20 cellular contexts compared by ENCODE assay signal in the genomic region with DNA sequence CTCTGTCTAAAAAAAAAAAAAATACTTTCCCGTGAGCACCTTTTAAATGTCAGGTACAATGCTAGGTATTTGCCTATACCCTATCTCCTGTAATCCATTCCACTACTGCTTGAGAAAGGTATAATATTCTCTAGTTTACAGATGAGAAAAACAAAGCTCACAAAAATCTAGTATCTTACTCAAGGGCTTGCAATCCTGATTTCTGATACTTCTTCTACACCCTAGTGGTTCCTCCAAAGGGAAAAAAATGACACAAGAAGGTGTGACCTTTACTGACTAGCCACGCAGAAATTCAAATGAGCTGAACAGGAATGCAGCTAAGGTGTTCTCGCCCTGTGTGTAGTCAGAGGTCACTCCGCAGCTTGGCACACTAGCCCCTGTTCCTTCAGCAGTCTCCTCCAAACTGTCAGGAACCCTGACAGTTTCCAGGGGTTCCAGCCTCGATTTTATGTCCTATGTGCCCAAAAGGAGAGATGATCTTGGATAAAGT. TPM values are rescaled to one million over a fixed set of nuclear protein-coding genes. Genes with fewer than 3 reads are reported as not detected.
DNase-seq lines count a peak whose midpoint lies in the region; TF ChIP-seq lines count a peak whose summit lies in the region.
"Had no signal": no experiment of that assay in that cellular context is flagged by ENCODE, and none has a peak within 500 bp of the region (broad histone marks: within the 10 kb centered on the region; RNA-seq: fewer than 3 reads in every experiment).

No MANE protein-coding gene starts in this region.

- H3K9me3 ChIP-seq in CD8-positive, alpha-beta memory T cell (ENCODE audit: low read length), result no peaks in the 10 kb centered on the region
- H3K9me3 ChIP-seq in OCI-LY3 (ENCODE audit: insufficient read depth, low read length), result no peaks in the 10 kb centered on the region
- H3K9me3 ChIP-seq in trophoblast cell (ENCODE audit: insufficient read depth, low read depth, low read length), result no peaks in the 10 kb centered on the region
- H3K9me3 ChIP-seq: heart right ventricle, pancreas, testis had no signal

- peak overlapping the region; percentile 64; the same call in 1 of the 2 replicates for H3K4me2 ChIP-seq in OCI-LY3 (ENCODE audit: low read length)
- H3K4me2 ChIP-seq in trophoblast cell (ENCODE audit: low read length), result no peak overlapping the region

- no peaks in the 10 kb centered on the region for H3K79me1 ChIP-seq in trophoblast cell (ENCODE audit: low read length)

- no peak overlapping the region for H2BK120ac ChIP-seq in trophoblast cell (ENCODE audit: insufficient read depth, low read length, poor library complexity)

- no peak overlapping the region for H3K27ac ChIP-seq in CD8-positive, alpha-beta memory T cell (ENCODE audit: low read depth, low read length)
- peak overlapping the region; percentile 98 for H3K27ac ChIP-seq in OCI-LY3 (ENCODE audit: low read length)
- no peak overlapping the region for H3K27ac ChIP-seq in trophoblast cell (ENCODE audit: low read depth, low read length)
- no peak overlapping the region for H3K27ac ChIP-seq in caudate nucleus (ENCODE audit: low read depth, low read length)
- H3K27ac ChIP-seq: testis had no signal

- H3K9me3 Mint-ChIP-seq in CD8-positive, alpha-beta memory T cell, result no peaks in the 10 kb centered on the region
- H3K9me3 Mint-ChIP-seq: activated CD8-positive, alpha-beta T cell treated with anti-CD3 and anti-CD28 coated beads for 36 hours; HFFc6 had no signal

- peaks cover 9% of the 10 kb centered on the region for H3K4me1 ChIP-seq in CD8-positive, alpha-beta memory T cell (ENCODE audit: insufficient read depth, low read length)
- H3K4me1 ChIP-seq in OCI-LY3 (ENCODE audit: low read length), result peaks cover 82% of the 10 kb centered on the region
- H3K4me1 ChIP-seq in trophoblast cell (ENCODE audit: control insufficient read depth in 1 of 2, insufficient read depth in 2 of 2, low read length in 2 of 2), result peaks cover 0 to 2% of the 10 kb centered on the region in 2 experiments
- H3K4me1 ChIP-seq: testis had no signal

- no peaks in the 10 kb centered on the region for H3K79me2 ChIP-seq in OCI-LY3 (ENCODE audit: low read length)
- H3K79me2 ChIP-seq in trophoblast cell (ENCODE audit: control insufficient read depth, insufficient read depth, low read length, poor library complexity), result no peaks in the 10 kb centered on the region

- H4K12ac ChIP-seq in trophoblast cell (ENCODE audit: low read depth, low read length), result no peak overlapping the region

- H3K27me3 Mint-ChIP-seq in CD8-positive, alpha-beta memory T cell, result no peaks in the 10 kb centered on the region
- H3K27me3 Mint-ChIP-seq: activated CD8-positive, alpha-beta T cell treated with anti-CD3 and anti-CD28 coated beads for 36 hours had no signal

- H3K4me3 Mint-ChIP-seq in CD8-positive, alpha-beta memory T cell, result peak overlapping the region in 6 of 7 donors; percentile 40 to 82 (median 74)
- H3K4me3 Mint-ChIP-seq: activated CD8-positive, alpha-beta T cell treated with anti-CD3 and anti-CD28 coated beads for 36 hours; HFFc6 had no signal

- no peak overlapping the region for H2AK5ac ChIP-seq in trophoblast cell (ENCODE audit: low read length)

- no peak overlapping the region for H4K8ac ChIP-seq in trophoblast cell (ENCODE audit: low read depth, low read length)

- no peak for TF ChIP-seq POLR2A in lower leg skin (IDR thresholded peaks at IDR 0.05)

- no peak overlapping the region for H3K9ac ChIP-seq in OCI-LY3 (ENCODE audit: low read length)
- no peak overlapping the region for H3K9ac ChIP-seq in trophoblast cell (ENCODE audit: low read length)

- POLR2A ChIA-PET in CD8-positive, alpha-beta memory T cell (lab: Charles Lee), result no interaction called here

- no peak overlapping the region for H2BK5ac ChIP-seq in trophoblast cell (ENCODE audit: low read depth, low read length, poor library complexity)

- no peak overlapping the region for H3K14ac ChIP-seq in trophoblast cell (ENCODE audit: low read length)

- TF ChIP-seq CTCF in OCI-LY3 (IDR thresholded peaks at IDR 0.05; ENCODE audit: low read depth, low read length) (no peak), lower leg skin (IDR thresholded peaks at IDR 0.05) (no peak)

- no peak overlapping the region for H4K91ac ChIP-seq in trophoblast cell (ENCODE audit: low read depth, low read length)

- no peak overlapping the region for H3K4me3 ChIP-seq in CD8-positive, alpha-beta memory T cell (ENCODE audit: low read length)
- H3K4me3 ChIP-seq in OCI-LY3 (ENCODE audit: low read length), result no peak overlapping the region
- H3K4me3 ChIP-seq in trophoblast cell (ENCODE audit: low read depth, low read length), result no peak overlapping the region
- H3K4me3 ChIP-seq in lower leg skin (ENCODE audit: low read depth, poor library complexity, severe bottlenecking), result no peak overlapping the region
- H3K4me3 ChIP-seq: dorsolateral prefrontal cortex, heart right ventricle, pancreas, testis had no signal

- no peaks in the 10 kb centered on the region for H4K20me1 ChIP-seq in OCI-LY3 (ENCODE audit: insufficient read depth, low read length)

- no peak overlapping the region for H3K4ac ChIP-seq in trophoblast cell (ENCODE audit: low read depth, low read length)

- H3K18ac ChIP-seq in trophoblast cell (ENCODE audit: low read length), result no peak overlapping the region

- no peak overlapping the region for H2BK12ac ChIP-seq in trophoblast cell (ENCODE audit: low read length)

- H2AFZ ChIP-seq in OCI-LY3 (ENCODE audit: low read depth, low read length), result no peak overlapping the region
- H2AFZ ChIP-seq in trophoblast cell (ENCODE audit: insufficient read depth, low read length, poor library complexity), result no peak overlapping the region

- intact Hi-C loops in posterior vena cava (cut with DNase I), result no loop called here
- intact Hi-C loops in lower leg skin (cut with DNase I; ENCODE audit: low total_unique reads), result no loop called here

- CTCF ChIA-PET in CD8-positive, alpha-beta memory T cell (lab: Charles Lee), result interaction anchor here (0.6 kb wide), 1 partner anchor 71 kb away, joined by 3 read pairs; no protein-coding TSS in a partner anchor

- peaks cover 33 to 41% (median 34%) of the 10 kb centered on the region in 3 donors for H3K4me1 Mint-ChIP-seq in CD8-positive, alpha-beta memory T cell

- no peaks in the 10 kb centered on the region for H3K36me3 ChIP-seq in CD8-positive, alpha-beta memory T cell (ENCODE audit: insufficient read depth, low read length)
- H3K36me3 ChIP-seq in OCI-LY3 (replicated peaks; ENCODE audit: low read depth, low read length) (peaks cover 53% of the 10 kb centered on the region), trophoblast cell (ENCODE audit: control insufficient read depth in 1 of 2, insufficient read depth in 2 of 2, low read length in 2 of 2) (no peaks in the 10 kb centered on the region)

- WGBS in trophoblast cell (ENCODE audit: extremely low coverage, insufficient coverage, insufficient read length), result no CpG with 5 or more reads among the region's 5 CpGs
- 78 to 80% methylated on average over 5 of the region's 5 CpGs for WGBS in lower leg skin, 2 donors

- peak overlapping the region in 7 of 8 donors; percentile 28 to 95 (median 81) for H3K27ac Mint-ChIP-seq in CD8-positive, alpha-beta memory T cell
- H3K27ac Mint-ChIP-seq: HFFc6 had no signal

- H3K36me3 Mint-ChIP-seq in CD8-positive, alpha-beta memory T cell, result peaks cover 6 to 19% (median 11%) of the 10 kb centered on the region in 3 donors

- DNase-seq in CD8-positive, alpha-beta memory T cell, result no peak
- DNase-seq in islet precursor cell (peak; percentile 32), trophoblast cell (peak; percentile 78 to 96), caudate nucleus (lab: John Stamatoyannopoulos, UW) (no peak), posterior vena cava (ENCODE audit: low spot score) (no peak), lower leg skin (ENCODE audit: low spot score in 2 of 2) (no peak)
- DNase-seq in effector CD8-positive, alpha-beta T cell (lab: John Stamatoyannopoulos, UW), result no peak
- DNase-seq: activated CD4-positive, CD25-positive, alpha-beta regulatory T cell; activated CD8-positive, alpha-beta T cell treated with anti-CD3 and anti-CD28 coated beads for 36 hours; activated T-cell treated with anti-CD3 and anti-CD28 coated beads, Interleukin-2, amount 50 U/mL, for 1 hour; DMS53; dorsolateral prefrontal cortex; heart right ventricle; HFFc6; mammary epithelial cell; NCI-H1694 treated with DMSO at 0.1 percent for 48 hours; NCI-H69; pancreas; testis had no signal

- H3K27me3 ChIP-seq in CD8-positive, alpha-beta memory T cell (ENCODE audit: insufficient read depth, low read length, poor library complexity, severe bottlenecking), result no peaks in the 10 kb centered on the region
- H3K27me3 ChIP-seq in OCI-LY3 (ENCODE audit: low read depth, low read length) (no peaks in the 10 kb centered on the region), trophoblast cell (ENCODE audit: insufficient read depth, low read length) (no peaks in the 10 kb centered on the region)
- H3K27me3 ChIP-seq: pancreas, testis had no signal

- no peak overlapping the region for H3K23ac ChIP-seq in trophoblast cell (ENCODE audit: low read length)

RNA-seq across cellular contexts. Expression of a gene that starts 59.5 kb away (rescaled TPM):
- 100 to 1,000 TPM in 1 of 2 experiments, 10 to 100 TPM in 1; 89.7 to 103 TPM for total RNA-seq in CD8-positive, alpha-beta memory T cell
- polyA plus RNA-seq in CD8-positive, alpha-beta memory T cell, result 95.8 TPM
- 90.7 and 96.7 TPM in 2 replicates for polyA plus RNA-seq in trophoblast cell (2013)
- total RNA-seq in posterior vena cava (100 to 1,000 TPM; 122 to 137 TPM), lower leg skin (10 to 100 TPM; 54.4 to 67.9 (median 59.5) TPM)

Comparison
In these comparisons a context has a peak if more than half of its experiments do, and no peak if none do; other contexts are left out.
1. DNase-seq: peak in islet precursor cell (single experiment) and trophoblast cell (2 of 2); none in CD8-positive, alpha-beta memory T cell (0 of 5), effector CD8-positive, alpha-beta T cell (single experiment), caudate nucleus (0 of 61), posterior vena cava (single experiment) and lower leg skin (0 of 2).